ENCODE assay signal across 1 cellular context in the genomic region with DNA sequence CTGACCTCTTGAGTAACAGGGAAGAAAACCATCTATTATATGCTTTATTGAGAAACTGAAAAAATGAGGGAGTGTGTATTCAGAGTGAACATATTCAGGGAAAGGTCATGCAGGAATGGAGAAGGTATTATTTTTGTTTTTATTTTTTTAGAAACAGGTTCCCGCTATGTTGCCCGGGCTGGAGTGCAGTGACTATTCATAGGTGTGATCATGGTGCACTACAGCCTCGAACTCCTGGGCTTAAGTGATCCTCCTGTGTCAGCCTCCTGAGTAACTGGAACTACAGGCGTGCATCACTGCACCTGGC.
A peak's percentile ranks its signal among the peaks of the same experiment; 100 is the strongest.
TF ChIP-seq lines count a peak whose summit lies in the region.

No MANE protein-coding gene starts in this region.

TF ChIP-seq in HepG2, 621 proteins besides CTCF, POLR2A, EP300 and RAD21:
- TF ChIP-seq ELF3 (CRISPR knock-in tag; IDR thresholded peaks at IDR 0.05) (0 out of 2 replicates have a peak, but pooled peaks have one; percentile 6), ZNF788 (CRISPR knock-in tag; IDR thresholded peaks at IDR 0.05; ENCODE audit: borderline replicate concordance) (no peak)
